Comparison of ENCODE assay signal across 8 cellular contexts in the genomic region with DNA sequence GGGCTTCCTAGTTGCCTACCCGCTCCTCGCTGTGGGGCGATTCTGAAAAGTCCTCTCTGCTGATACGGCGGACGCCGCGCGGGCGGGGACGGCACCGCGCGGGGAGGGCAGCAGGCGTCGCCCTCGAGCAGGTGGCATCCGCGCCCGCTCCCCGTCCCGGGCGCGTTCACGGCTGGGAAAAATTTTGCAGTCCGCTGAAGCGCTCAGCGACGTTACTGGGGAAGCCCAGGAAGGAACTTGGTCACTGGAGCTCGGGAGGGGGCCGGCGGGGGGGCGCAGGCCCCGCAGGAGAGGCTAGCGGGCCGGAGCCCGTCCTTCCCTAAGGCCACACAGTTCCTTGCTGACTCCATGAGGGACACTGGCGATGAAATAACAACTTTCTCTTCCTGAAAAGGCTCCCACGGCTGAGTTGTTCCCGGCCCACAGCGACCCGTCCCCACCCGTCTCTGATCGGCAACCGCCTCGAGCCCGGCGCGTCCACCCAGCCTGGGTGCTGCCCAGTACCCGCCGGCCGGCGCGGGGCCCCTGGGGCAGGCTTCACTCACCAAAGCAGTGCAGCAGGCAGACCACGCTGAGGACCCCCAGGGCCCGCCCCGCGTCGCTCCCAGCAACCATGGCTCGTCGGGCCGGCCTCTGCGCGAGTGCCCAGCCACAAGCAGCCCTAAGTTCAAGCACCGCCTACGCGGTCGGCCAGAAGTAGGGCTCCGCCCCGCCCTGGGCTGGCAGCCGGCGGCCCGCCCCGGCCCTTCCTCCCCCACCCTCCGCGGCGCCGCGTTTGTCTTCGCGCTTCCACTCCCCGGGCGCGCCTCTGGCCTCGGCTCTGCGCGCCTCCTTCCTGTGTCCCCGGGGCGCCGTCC. TPM values are rescaled to one million over a fixed set of nuclear protein-coding genes. Genes with fewer than 3 reads are reported as not detected.
DNase-seq lines count a peak whose midpoint lies in the region; ATAC-seq, FAIRE-seq and TF ChIP-seq lines count a peak whose summit lies in the region.

A gene with protein sequence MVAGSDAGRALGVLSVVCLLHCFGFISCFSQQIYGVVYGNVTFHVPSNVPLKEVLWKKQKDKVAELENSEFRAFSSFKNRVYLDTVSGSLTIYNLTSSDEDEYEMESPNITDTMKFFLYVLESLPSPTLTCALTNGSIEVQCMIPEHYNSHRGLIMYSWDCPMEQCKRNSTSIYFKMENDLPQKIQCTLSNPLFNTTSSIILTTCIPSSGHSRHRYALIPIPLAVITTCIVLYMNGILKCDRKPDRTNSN (minus strand): TSS at position 669 of the 857 bp plus-strand sequence. CDS start 54 bp downstream, at position 615.

- H3K27me3 ChIP-seq in small intestine (ENCODE audit: control insufficient read depth in 2 of 2, insufficient read depth in 2 of 2, low read length in 2 of 2): no peaks in the 10 kb centered on the region

- FAIRE-seq in small intestine (lab: Jason Lieb, UNC): no peak

- H3K36me3 ChIP-seq in small intestine (ENCODE audit: control insufficient read depth in 2 of 2, insufficient read depth in 2 of 2, low read length in 2 of 2): no peaks in the 10 kb centered on the region

- TF ChIP-seq CTCF in VCaP (conservative IDR thresholded peaks at IDR 0.05): peak; percentile 90

- DNase-seq in A172 (ENCODE audit: low spot score) (peak; percentile 68), NCI-H2107 treated with DMSO at 0.1 percent for 48 hours (lab: John Stamatoyannopoulos, UW; ENCODE audit: unreplicated experiment) (peak; percentile 66), T47D (ENCODE audit: low read depth in 1 of 2, low spot score in 1 of 2) (peak; percentile 74 to 86), iPS-NIHi11 (ENCODE audit: low spot score) (peak; percentile 91), small intestine (peak; percentile 89)

- peak; percentile 93 for TF ChIP-seq POLR2A in GM18505 (IDR thresholded peaks at IDR 0.05; ENCODE audit: borderline replicate concordance, extremely low read depth, insufficient read depth, insufficient read length)

- no peaks in the 10 kb centered on the region for H3K9me3 ChIP-seq in small intestine (ENCODE audit: control insufficient read depth, low read depth)

- ATAC-seq in GM18505 (IDR thresholded peaks at IDR 0.05; ENCODE audit: unreplicated experiment) (peak; percentile 60), HG02970 (IDR thresholded peaks at IDR 0.05; ENCODE audit: low FRiP score, unreplicated experiment) (peak; percentile 50)

- in situ Hi-C loops in T47D (cut with HindIII; ENCODE audit: low pct_unique_long_range_greater_than_20kb, low sequenced_read_pairs): no loop called here

- H3K27ac ChIP-seq in VCaP (peak within 1 kb of the TSS; percentile 89), small intestine (ENCODE audit: low read depth in 1 of 2, low read length in 1 of 2) (peak within 1 kb of the TSS; percentile 98 to 99)

- 0 to 1% (median 0%) methylated on average over 68 to 90 of the region's 90 CpGs for WGBS in small intestine, 3 donors

- H3K4me3 ChIP-seq in small intestine (ENCODE audit: low read depth in 1 of 2, low read length in 2 of 2): peak within 1 kb of the TSS; percentile 75 to 84

- peaks cover 0 to 3% of the 10 kb centered on the region in 2 donors for H3K4me1 ChIP-seq in small intestine (ENCODE audit: control insufficient read depth in 2 of 2, insufficient read depth in 1 of 2, low read depth in 1 of 2, low read length in 1 of 2)

RNA-seq across cellular contexts. Expression of the gene that starts here (rescaled TPM):
- total RNA-seq in A172 (2014; rRNA removed; shearing (Covaris generic)): 34.9 and 42.4 TPM in 2 replicates
- polyA plus RNA-seq in small intestine: 10 to 100 TPM; 28.4 to 40.8 (median 28.6) TPM

Comparison
In these comparisons a context has a peak if more than half of its experiments do, and no peak if none do; other contexts are left out.
1. Peak in every context shown above with its lines: DNase-seq, ATAC-seq, H3K4me3 ChIP-seq and H3K27ac ChIP-seq.